15 cellular contexts compared by ENCODE assay signal in genomic region chr12:115377230-115377629, GRCh38.
A peak's percentile ranks its signal among the peaks of the same experiment; 100 is the strongest.
DNase-seq lines count a peak whose midpoint lies in the region; TF ChIP-seq lines count a peak whose summit lies in the region.
"Had no signal": no experiment of that assay in that cellular context is flagged by ENCODE, and none has a peak within 500 bp of the region (broad histone marks: within the 10 kb centered on the region; RNA-seq: fewer than 3 reads in every experiment).

No MANE protein-coding gene starts in this region.

- H2BK120ac ChIP-seq in trophoblast cell (ENCODE audit: insufficient read depth, low read length, poor library complexity), result peak overlapping the region; percentile 70

- TF ChIP-seq CTCF in esophagus muscularis mucosa (IDR thresholded peaks at IDR 0.05) (no peak), nephron (IDR thresholded peaks at IDR 0.05; ENCODE audit: unreplicated experiment in 3 of 3) (no peak)

- H3K4me3 Mint-ChIP-seq in nephron, result no peak overlapping the region
- H3K4me3 Mint-ChIP-seq: CD4-positive, CD25-positive, alpha-beta regulatory T cell; CD8-positive, alpha-beta memory T cell; IgD-negative memory B cell had no signal

- intact Hi-C loops in esophagus muscularis mucosa (cut with DNase I), result no loop called here

- H3K4me3 ChIP-seq in esophagus muscularis mucosa, result no peak overlapping the region
- H3K4me3 ChIP-seq in trophoblast cell (ENCODE audit: low read depth, low read length), result no peak overlapping the region

- no peak overlapping the region for H3K9ac ChIP-seq in trophoblast cell (ENCODE audit: low read length)

- no peaks in the 10 kb centered on the region for H3K36me3 ChIP-seq in esophagus muscularis mucosa
- no peaks in the 10 kb centered on the region for H3K36me3 ChIP-seq in trophoblast cell (ENCODE audit: control insufficient read depth in 1 of 2, insufficient read depth in 2 of 2, low read length in 2 of 2)
- H3K36me3 ChIP-seq: BE2C had no signal

- peak overlapping the region; percentile 76 for H4K8ac ChIP-seq in trophoblast cell (ENCODE audit: low read depth, low read length)

- H2AFZ ChIP-seq in trophoblast cell (ENCODE audit: insufficient read depth, low read length, poor library complexity), result no peak overlapping the region

- peak overlapping the region in 2 of 3 experiments; percentile 9 to 54 for H3K27ac Mint-ChIP-seq in nephron
- H3K27ac Mint-ChIP-seq: CD4-positive, CD25-positive, alpha-beta regulatory T cell had no signal

- WGBS in esophagus muscularis mucosa, result 98% methylated on average over 8 of the region's 8 CpGs
- WGBS in trophoblast cell (ENCODE audit: extremely low coverage, insufficient coverage, insufficient read length), result no CpG with 5 or more reads among the region's 8 CpGs

- peaks cover 4% of the 10 kb centered on the region for H3K9me3 Mint-ChIP-seq in nephron

- peak overlapping the region; percentile 75 for H4K91ac ChIP-seq in trophoblast cell (ENCODE audit: low read depth, low read length)

- H3K36me3 Mint-ChIP-seq in nephron (ENCODE audit: low read depth), result no peaks in the 10 kb centered on the region
- H3K36me3 Mint-ChIP-seq: CD4-positive, CD25-positive, alpha-beta regulatory T cell; CD8-positive, alpha-beta memory T cell; IgD-negative memory B cell had no signal

- H3K9me3 ChIP-seq in esophagus muscularis mucosa (no peaks in the 10 kb centered on the region), trophoblast cell (ENCODE audit: insufficient read depth, low read depth, low read length) (no peaks in the 10 kb centered on the region)
- H3K9me3 ChIP-seq: BE2C had no signal

- peak overlapping the region; percentile 73 for H3K14ac ChIP-seq in trophoblast cell (ENCODE audit: low read length)

- H4K12ac ChIP-seq in trophoblast cell (ENCODE audit: low read depth, low read length), result no peak overlapping the region

- peaks cover 19% of the 10 kb centered on the region for H3K27me3 Mint-ChIP-seq in nephron (ENCODE audit: low read depth)
- H3K27me3 Mint-ChIP-seq: CD4-positive, CD25-positive, alpha-beta regulatory T cell; CD8-positive, alpha-beta memory T cell had no signal

- peak overlapping the region; percentile 75 for H3K18ac ChIP-seq in trophoblast cell (ENCODE audit: low read length)

- no peak for TF ChIP-seq EP300 in esophagus muscularis mucosa (IDR thresholded peaks at IDR 0.05)

- H3K23ac ChIP-seq in trophoblast cell (ENCODE audit: low read length), result no peak overlapping the region

- H3K4me2 ChIP-seq in trophoblast cell (ENCODE audit: low read length), result no peak overlapping the region

- no peak for TF ChIP-seq POLR2A in esophagus muscularis mucosa (IDR thresholded peaks at IDR 0.05; ENCODE audit: low read depth)

- H3K79me1 ChIP-seq in trophoblast cell (ENCODE audit: low read length), result peaks cover 26% of the 10 kb centered on the region

- H2BK12ac ChIP-seq in trophoblast cell (ENCODE audit: low read length), result peak overlapping the region; percentile 98

- peak; percentile 60 for DNase-seq in esophagus muscularis mucosa (ENCODE audit: extremely low spot score)
- DNase-seq in trophoblast cell, result no peak
- no peak for DNase-seq in NCI-H524 treated with DMSO at 0.1 percent for 48 hours (lab: John Stamatoyannopoulos, UW)
- DNase-seq in iPS-NIHi11 (ENCODE audit: low spot score), result no peak
- no peak for DNase-seq in HPDE6-E6E7 (ENCODE audit: extremely low spot score)
- DNase-seq: ACHN; BE2C; C1 segment of cervical spinal cord; CD4-positive, CD25-positive, alpha-beta regulatory T cell; CD8-positive, alpha-beta memory T cell; COR-L47; GOT3; H7 had no signal

- peaks cover 0 to 16% (median 0%) of the 10 kb centered on the region in 4 donors for H3K27me3 ChIP-seq in esophagus muscularis mucosa
- no peaks in the 10 kb centered on the region for H3K27me3 ChIP-seq in trophoblast cell (ENCODE audit: insufficient read depth, low read length)
- H3K27me3 ChIP-seq: BE2C had no signal

- H3K4me1 ChIP-seq in esophagus muscularis mucosa, result no peaks in the 10 kb centered on the region
- H3K4me1 ChIP-seq in trophoblast cell (ENCODE audit: control insufficient read depth in 1 of 2, insufficient read depth in 2 of 2, low read length in 2 of 2), result peaks cover 18 to 28% of the 10 kb centered on the region in 2 experiments

- peaks cover 2% of the 10 kb centered on the region for H3K79me2 ChIP-seq in trophoblast cell (ENCODE audit: control insufficient read depth, insufficient read depth, low read length, poor library complexity)

- peak overlapping the region; percentile 99 for H2AK5ac ChIP-seq in trophoblast cell (ENCODE audit: low read length)

- peak overlapping the region; percentile 52 for H3K4ac ChIP-seq in trophoblast cell (ENCODE audit: low read depth, low read length)

- peak overlapping the region; percentile 60 for H2BK5ac ChIP-seq in trophoblast cell (ENCODE audit: low read depth, low read length, poor library complexity)

- no peak overlapping the region for H3K27ac ChIP-seq in esophagus muscularis mucosa (replicated peaks in 1 of 4)
- H3K27ac ChIP-seq in trophoblast cell (ENCODE audit: low read depth, low read length), result no peak overlapping the region

- H3K4me1 Mint-ChIP-seq in nephron, result peaks cover 44% of the 10 kb centered on the region
- H3K4me1 Mint-ChIP-seq: CD4-positive, CD25-positive, alpha-beta regulatory T cell; IgD-negative memory B cell had no signal
